In genomic region chr2:99475095-99475494, GRCh38 we compare ENCODE assay signal across 7 cellular contexts. TPM values are rescaled to one million over a fixed set of nuclear protein-coding genes. Genes with fewer than 3 reads are reported as not detected.
DNase-seq lines count a peak whose midpoint lies in the region; ATAC-seq, FAIRE-seq and TF ChIP-seq lines count a peak whose summit lies in the region.
"Not testable (repeated sequence)": the region's sequence is repeated elsewhere in the genome, so short reads cannot be mapped to it uniquely, and the experiment has no call there.

No MANE protein-coding gene starts in this region.

- H3K4me1 Mint-ChIP-seq in T-helper 17 cell, result peaks cover 41% of the 10 kb centered on the region

- H3K4me1 ChIP-seq in HUES64 (ENCODE audit: insufficient read depth, low read length) (peaks cover 29% of the 10 kb centered on the region), esophagus muscularis mucosa (peaks cover 48 to 84% (median 72%) of the 10 kb centered on the region in 4 donors)

- not testable (repeated sequence) for H3K27me3 ChIP-seq in HUES64 (ENCODE audit: insufficient read depth, low read length); bronchial epithelial cell (ENCODE audit: control insufficient read depth, insufficient read depth, low read length); esophagus muscularis mucosa

- peaks cover 12% of the 10 kb centered on the region; the same call in 1 of the 2 replicates for H3K9me3 ChIP-seq in HUES64 (ENCODE audit: insufficient read depth, low read depth, low read length)
- not testable (repeated sequence) for H3K9me3 ChIP-seq in T-helper 17 cell (ENCODE audit: control insufficient read depth, low read length, poor library complexity, severe bottlenecking); esophagus muscularis mucosa

- not testable (repeated sequence) for H3K4me3 Mint-ChIP-seq in T-helper 17 cell

- TF ChIP-seq EP300 in esophagus muscularis mucosa (IDR thresholded peaks at IDR 0.05), result not testable (repeated sequence)

- intact Hi-C loops in esophagus muscularis mucosa (cut with DNase I), result not testable (repeated sequence)

- not testable (repeated sequence) for TF ChIP-seq CTCF in bronchial epithelial cell (IDR thresholded peaks at IDR 0.05; ENCODE audit: insufficient read depth, low read length, severe bottlenecking); esophagus muscularis mucosa (IDR thresholded peaks at IDR 0.05)

- 90% methylated on average over 4 of the region's 4 CpGs for WGBS in HUES64
- 82% methylated on average over 4 of the region's 4 CpGs for WGBS in esophagus muscularis mucosa

- H3K4me3 ChIP-seq in HUES64 (ENCODE audit: low read length); bronchial epithelial cell (ENCODE audit: low read depth, low read length); esophagus muscularis mucosa: not testable (repeated sequence)

- peak overlapping the region; percentile 29 for H3K27ac Mint-ChIP-seq in T-helper 17 cell

- FAIRE-seq in bronchial epithelial cell (lab: Jason Lieb, UNC), result not testable (repeated sequence)

- DNase-seq in DMS53 (lab: John Stamatoyannopoulos, UW) (peak; percentile 38), bronchial epithelial cell (ENCODE audit: low read depth) (peak; percentile 81), esophagus muscularis mucosa (ENCODE audit: extremely low spot score) (peak; percentile 37), lung microvascular endothelial cell (ENCODE audit: low read depth in 2 of 2) (peak; percentile 18 to 39), renal cortical epithelial cell (ENCODE audit: low read depth) (peak; percentile 58)
- not testable (repeated sequence) for DNase-seq in T-helper 17 cell

- H3K9ac ChIP-seq in HUES64 (ENCODE audit: low read depth, low read length), result peak overlapping the region; percentile 9; the same call in 1 of the 2 replicates

- not testable (repeated sequence) for ATAC-seq in T-helper 17 cell

- H3K27ac ChIP-seq in HUES64 (ENCODE audit: low read depth, low read length), result peak overlapping the region; percentile 27
- H3K27ac ChIP-seq in esophagus muscularis mucosa (replicated peaks in 1 of 4), result not testable (repeated sequence)

- not testable (repeated sequence) for H3K36me3 ChIP-seq in HUES64 (ENCODE audit: insufficient read depth, low read length); bronchial epithelial cell (ENCODE audit: control insufficient read depth, insufficient read depth, low read length); esophagus muscularis mucosa

- TF ChIP-seq POLR2A in esophagus muscularis mucosa (IDR thresholded peaks at IDR 0.05; ENCODE audit: low read depth), result not testable (repeated sequence)

- not testable (repeated sequence) for H3K36me3 Mint-ChIP-seq in T-helper 17 cell (ENCODE audit: low read depth)

- H3K27me3 Mint-ChIP-seq in T-helper 17 cell, result not testable (repeated sequence)

RNA-seq across cellular contexts. Expression of gene REV1, which starts 14.7 kb away (rescaled TPM):
- 19.5 TPM for polyA plus RNA-seq in HUES64 (2013, experiment 1 of 2)
- 17.9 TPM for polyA plus RNA-seq in HUES64 (2013, experiment 2 of 2)
- total RNA-seq in T-helper 17 cell, result 10 to 100 TPM; 41.7 to 47.3 TPM
- 38.2 and 44.8 TPM in 2 replicates for total RNA-seq in bronchial epithelial cell
- 10 to 100 TPM; 26.7 to 47.7 (median 31.4) TPM for total RNA-seq in esophagus muscularis mucosa
- 20.7 and 33.3 TPM in 2 replicates for total RNA-seq in lung microvascular endothelial cell
- total RNA-seq in renal cortical epithelial cell, result 23.6 and 54.6 TPM in 2 replicates
